In the genomic region with DNA sequence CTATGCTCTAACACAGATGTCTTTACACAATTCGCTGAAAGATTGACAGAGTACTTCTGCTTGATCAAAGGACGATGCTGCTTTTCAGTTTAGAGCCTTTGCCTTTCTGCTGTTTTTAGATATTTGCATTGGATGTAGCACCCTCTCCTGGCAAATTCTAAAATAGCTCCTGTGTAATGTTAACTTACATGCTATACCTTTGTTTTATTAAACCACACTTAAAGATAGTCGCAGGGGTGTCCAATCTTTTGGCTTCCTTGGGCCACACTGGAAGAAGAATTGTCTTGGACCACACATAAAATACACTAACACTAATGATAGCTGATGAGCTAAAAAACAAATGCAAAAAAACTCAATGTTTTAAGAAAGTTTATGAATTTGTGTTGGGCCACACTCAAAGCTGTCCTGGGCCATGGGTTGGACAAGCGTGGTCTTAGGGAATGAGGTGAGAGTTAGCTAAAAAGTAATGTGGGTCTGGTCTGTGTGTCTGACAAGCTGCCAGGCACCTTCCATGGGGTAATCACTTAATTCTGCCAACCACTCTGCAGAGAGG, we compare ENCODE assay signal across 8 cellular contexts.
DNase-seq lines count a peak whose midpoint lies in the region; ATAC-seq and TF ChIP-seq lines count a peak whose summit lies in the region.

No MANE protein-coding gene starts in this region.

- no peak overlapping the region for H3K27ac Mint-ChIP-seq in naive thymus-derived CD8-positive, alpha-beta T cell

- no peaks in the 10 kb centered on the region for H3K4me1 ChIP-seq in esophagus muscularis mucosa

- WGBS in esophagus muscularis mucosa = 36% methylated on average over 4 of the region's 4 CpGs

- H3K27ac ChIP-seq in SU-DHL-6 (ENCODE audit: low read depth, low read length) (no peak overlapping the region), esophagus muscularis mucosa (replicated peaks in 1 of 4) (no peak overlapping the region)

- peaks cover 0 to 3% (median under 1%) of the 10 kb centered on the region in 4 donors for H3K4me1 Mint-ChIP-seq in naive thymus-derived CD8-positive, alpha-beta T cell

- no peaks in the 10 kb centered on the region for H3K9me2 ChIP-seq in SU-DHL-6 (replicated peaks; ENCODE audit: insufficient read depth, low read length)

- H3K79me2 ChIP-seq in SU-DHL-6 (ENCODE audit: insufficient read depth, low read length) = no peaks in the 10 kb centered on the region

- TF ChIP-seq EP300 in esophagus muscularis mucosa (IDR thresholded peaks at IDR 0.05) = no peak

- intact Hi-C loops in esophagus muscularis mucosa (cut with DNase I) = loop anchor here (10.0 kb wide), 1 partner anchor 390 kb away; no protein-coding TSS in a partner anchor

- H3K36me3 ChIP-seq in SU-DHL-6 (ENCODE audit: low read length) = no peaks in the 10 kb centered on the region; the same call in 1 of the 2 replicates
- peaks cover 3 to 39% (median 17%) of the 10 kb centered on the region in 4 donors for H3K36me3 ChIP-seq in esophagus muscularis mucosa

- no peaks in the 10 kb centered on the region for H3K27me3 Mint-ChIP-seq in naive thymus-derived CD8-positive, alpha-beta T cell

- H3K4me3 Mint-ChIP-seq in naive thymus-derived CD8-positive, alpha-beta T cell = no peak overlapping the region

- peak; percentile 33 for DNase-seq in AG09309 (ENCODE audit: low read depth)
- peak; percentile 79 for DNase-seq in GM03348 (ENCODE audit: low spot score)
- peak; percentile 69 for DNase-seq in M059J (ENCODE audit: low read depth)
- DNase-seq in esophagus muscularis mucosa (ENCODE audit: extremely low spot score) = no peak
- peak in 6 of 10 donors; percentile 8 to 71 (median 50) for DNase-seq in naive thymus-derived CD8-positive, alpha-beta T cell

- H4K20me1 ChIP-seq in SU-DHL-6 (ENCODE audit: low read depth, low read length) = no peaks in the 10 kb centered on the region

- no peak overlapping the region for H2AFZ ChIP-seq in SU-DHL-6 (ENCODE audit: low read depth, low read length, severe bottlenecking)

- TF ChIP-seq POLR2A in esophagus muscularis mucosa (IDR thresholded peaks at IDR 0.05; ENCODE audit: low read depth) = no peak

- POLR2A ChIA-PET in naive thymus-derived CD8-positive, alpha-beta T cell (lab: Charles Lee) = no interaction called here

- no peak overlapping the region for H3K9ac ChIP-seq in SU-DHL-6 (ENCODE audit: low read length)

- TF ChIP-seq CTCF in AG09309 (IDR thresholded peaks at IDR 0.05; ENCODE audit: control insufficient read depth, insufficient read depth, low read depth, low read length, missing control alignments) = peak; percentile 62
- TF ChIP-seq CTCF in SU-DHL-6 (IDR thresholded peaks at IDR 0.05; ENCODE audit: insufficient read depth, low read length, poor library complexity, severe bottlenecking) = peak; percentile 53
- TF ChIP-seq CTCF in esophagus muscularis mucosa (IDR thresholded peaks at IDR 0.05) = peak; percentile 51 to 71 (median 61)

- H3K9me3 ChIP-seq in SU-DHL-6 (ENCODE audit: insufficient read depth, low read length) (no peaks in the 10 kb centered on the region), esophagus muscularis mucosa (no peaks in the 10 kb centered on the region)

- no peaks in the 10 kb centered on the region for H3F3A ChIP-seq in SU-DHL-6 (ENCODE audit: insufficient read depth)

- peaks cover 0 to 41% (median 2%) of the 10 kb centered on the region in 3 donors for H3K36me3 Mint-ChIP-seq in naive thymus-derived CD8-positive, alpha-beta T cell

- H3K4me3 ChIP-seq in AG09309 (ENCODE audit: control insufficient read depth, low read depth, low read length) (no peak overlapping the region), SU-DHL-6 (ENCODE audit: insufficient read depth, low read length, poor library complexity, severe bottlenecking) (no peak overlapping the region), esophagus muscularis mucosa (no peak overlapping the region)

- H3K27me3 ChIP-seq in SU-DHL-6 (ENCODE audit: low read length) (no peaks in the 10 kb centered on the region), esophagus muscularis mucosa (no peaks in the 10 kb centered on the region)

- no peak overlapping the region for H3K4me2 ChIP-seq in SU-DHL-6 (ENCODE audit: low read depth, low read length, poor library complexity, severe bottlenecking)

- ATAC-seq in naive thymus-derived CD8-positive, alpha-beta T cell = peak; percentile 68 to 87
- no peak for ATAC-seq in GM19452 (IDR thresholded peaks at IDR 0.05; ENCODE audit: unreplicated experiment)
- ATAC-seq in HG03354 (IDR thresholded peaks at IDR 0.05; ENCODE audit: poor library complexity, severe bottlenecking, unreplicated experiment) = no peak

- H3K9me3 Mint-ChIP-seq in naive thymus-derived CD8-positive, alpha-beta T cell = no peaks in the 10 kb centered on the region

Comparison
In these comparisons a context has a peak if more than half of its experiments do, and no peak if none do; other contexts are left out.
1. ATAC-seq: peak in naive thymus-derived CD8-positive, alpha-beta T cell (2 of 2); none in GM19452 (single experiment) and HG03354 (single experiment).
2. Peak in every context shown above with its lines, with median percentiles within 50 percentile points of each other: CTCF ChIP-seq.